19 cellular contexts compared by ENCODE assay signal in genomic region chr5:154999865-155000264, GRCh38. TPM values are rescaled to one million over a fixed set of nuclear protein-coding genes. Genes with fewer than 3 reads are reported as not detected.
DNase-seq lines count a peak whose midpoint lies in the region; ATAC-seq and TF ChIP-seq lines count a peak whose summit lies in the region.
"Had no signal": no experiment of that assay in that cellular context is flagged by ENCODE, and none has a peak within 500 bp of the region (broad histone marks: within the 10 kb centered on the region; RNA-seq: fewer than 3 reads in every experiment).

No MANE protein-coding gene starts in this region.

- no peaks in the 10 kb centered on the region for H3K36me3 Mint-ChIP-seq in stimulated activated effector memory CD8-positive, alpha-beta T cell treated with anti-CD3 and anti-CD28 coated beads, Interleukin-12 subunit alpha, Interleukin-12 subunit beta, amount 100 ng/mL, for 72 hours
- H3K36me3 Mint-ChIP-seq: CD14-positive monocyte had no signal

- no peak overlapping the region for H3K27ac Mint-ChIP-seq in stimulated activated effector memory CD8-positive, alpha-beta T cell treated with anti-CD3 and anti-CD28 coated beads, Interleukin-12 subunit alpha, Interleukin-12 subunit beta, amount 100 ng/mL, for 72 hours
- H3K27ac Mint-ChIP-seq: CD14-positive monocyte, T-helper 17 cell had no signal

- no peak overlapping the region for H3K4me3 ChIP-seq in body of pancreas
- H3K4me3 ChIP-seq in adrenal gland: no peak overlapping the region
- H3K4me3 ChIP-seq: PC-9, SJCRH30 had no signal

- intact Hi-C loops in body of pancreas (cut with DNase I) (no loop called here), adrenal gland (cut with DNase I) (no loop called here)

- ATAC-seq in GM18519 (IDR thresholded peaks at IDR 0.05; ENCODE audit: low FRiP score, unreplicated experiment) (peak; percentile 69), GM21515 (IDR thresholded peaks at IDR 0.05; ENCODE audit: unreplicated experiment) (peak; percentile 58), HG02885 (IDR thresholded peaks at IDR 0.05; ENCODE audit: poor library complexity, unreplicated experiment) (peak; percentile 64), body of pancreas (no peak), HG03097 (IDR thresholded peaks at IDR 0.05; ENCODE audit: low FRiP score, unreplicated experiment) (no peak)
- peak; percentile 64 for ATAC-seq in stimulated activated effector memory CD8-positive, alpha-beta T cell treated with anti-CD3 and anti-CD28 coated beads, Interleukin-12 subunit alpha, Interleukin-12 subunit beta, amount 100 ng/mL, for 72 hours
- ATAC-seq: HepG2, T-helper 17 cell had no signal

- H3K27ac ChIP-seq in body of pancreas (no peak overlapping the region), adrenal gland (no peak overlapping the region)
- H3K27ac ChIP-seq: KMS-11, PC-9, SJCRH30 had no signal

- H3K27me3 ChIP-seq in body of pancreas (no peaks in the 10 kb centered on the region), adrenal gland (peaks cover 8% of the 10 kb centered on the region)
- H3K27me3 ChIP-seq: SJCRH30 had no signal

- no peak overlapping the region for H3K4me3 Mint-ChIP-seq in stimulated activated effector memory CD8-positive, alpha-beta T cell treated with anti-CD3 and anti-CD28 coated beads, Interleukin-12 subunit alpha, Interleukin-12 subunit beta, amount 100 ng/mL, for 72 hours
- H3K4me3 Mint-ChIP-seq: CD14-positive monocyte, T-helper 17 cell had no signal

- no peak for DNase-seq in stimulated activated effector memory CD8-positive, alpha-beta T cell treated with anti-CD3 and anti-CD28 coated beads, Interleukin-12 subunit alpha, Interleukin-12 subunit beta, amount 100 ng/mL, for 72 hours (ENCODE audit: low spot score in 2 of 2)
- DNase-seq in body of pancreas: no peak
- DNase-seq in adrenal gland: no peak
- DNase-seq: DMS 273 treated with DMSO at 0.1 percent for 48 hours, NCI-H1048, NCI-H146, NCI-H2081, NCI-H510A, NCI-H82, PC-9, SJCRH30, T-helper 17 cell had no signal

- TF ChIP-seq CTCF in body of pancreas (IDR thresholded peaks at IDR 0.05) (no peak), adrenal gland (IDR thresholded peaks at IDR 0.05) (no peak)

- H3K36me3 ChIP-seq in body of pancreas (replicated peaks in 1 of 2; ENCODE audit: insufficient read depth in 1 of 2, low read depth in 2 of 2): no peaks in the 10 kb centered on the region
- H3K36me3 ChIP-seq in adrenal gland (replicated peaks in 1 of 2): no peaks in the 10 kb centered on the region
- H3K36me3 ChIP-seq: SJCRH30 had no signal

- 80 to 88% methylated on average over 5 of the region's 5 CpGs for WGBS in body of pancreas, 2 donors
- 85 to 90% (median 86%) methylated on average over 5 of the region's 5 CpGs for WGBS in adrenal gland, 4 donors

- H3K9me3 Mint-ChIP-seq in stimulated activated effector memory CD8-positive, alpha-beta T cell treated with anti-CD3 and anti-CD28 coated beads, Interleukin-12 subunit alpha, Interleukin-12 subunit beta, amount 100 ng/mL, for 72 hours: no peaks in the 10 kb centered on the region

- no peak for TF ChIP-seq POLR2A in body of pancreas (IDR thresholded peaks at IDR 0.05)
- no peak for TF ChIP-seq POLR2A in adrenal gland (IDR thresholded peaks at IDR 0.05)

- H3K4me1 ChIP-seq in body of pancreas (no peaks in the 10 kb centered on the region), adrenal gland (replicated peaks in 1 of 2) (no peaks in the 10 kb centered on the region)
- H3K4me1 ChIP-seq: SJCRH30 had no signal

- H3K9me3 ChIP-seq in body of pancreas (no peaks in the 10 kb centered on the region), adrenal gland (replicated peaks in 1 of 3) (no peaks in the 10 kb centered on the region)
- H3K9me3 ChIP-seq: SJCRH30 had no signal

- H3K4me1 Mint-ChIP-seq in stimulated activated effector memory CD8-positive, alpha-beta T cell treated with anti-CD3 and anti-CD28 coated beads, Interleukin-12 subunit alpha, Interleukin-12 subunit beta, amount 100 ng/mL, for 72 hours: no peaks in the 10 kb centered on the region
- H3K4me1 Mint-ChIP-seq: CD14-positive monocyte, T-helper 17 cell had no signal

RNA-seq across cellular contexts. Expression of gene KIF4B, which starts 13.7 kb away (rescaled TPM):
- total RNA-seq in body of pancreas (under 1 TPM in 1 of 2 donors, not detected in 1; 0.26 TPM), adrenal gland (under 1 TPM in 1 of 8 donors, not detected in 7; 0.09 TPM)
- polyA plus RNA-seq in adrenal gland: not detected
- total RNA-seq: PC-9, T-helper 17 cell had no signal
- polyA plus RNA-seq: CD14-positive monocyte, HepG2 had no signal

RNA-seq across cellular contexts. Expression of gene MRPL22, which starts 59.0 kb away (rescaled TPM):
- total RNA-seq in body of pancreas (10 to 100 TPM in 1 of 2 donors, 1 to 10 TPM in 1; 3.9 to 18.5 TPM), adrenal gland (10 to 100 TPM; 12.6 to 65.2 (median 45.7) TPM)
- 100 to 1,000 TPM in 2 of 3 donors, 10 to 100 TPM in 1; 98.0 to 129 (median 103) TPM for polyA plus RNA-seq in adrenal gland

Comparison
In these comparisons a context has a peak if more than half of its experiments do, and no peak if none do; other contexts are left out.
1. ATAC-seq: peak in GM18519 (single experiment), GM21515 (single experiment), HG02885 (single experiment) and stimulated activated effector memory CD8-positive, alpha-beta T cell treated with anti-CD3 and anti-CD28 coated beads, Interleukin-12 subunit alpha, Interleukin-12 subunit beta, amount 100 ng/mL, for 72 hours (single experiment); none in body of pancreas (single experiment) and HG03097 (single experiment).